Comparison of ENCODE assay signal across 16 cellular contexts in the genomic region with DNA sequence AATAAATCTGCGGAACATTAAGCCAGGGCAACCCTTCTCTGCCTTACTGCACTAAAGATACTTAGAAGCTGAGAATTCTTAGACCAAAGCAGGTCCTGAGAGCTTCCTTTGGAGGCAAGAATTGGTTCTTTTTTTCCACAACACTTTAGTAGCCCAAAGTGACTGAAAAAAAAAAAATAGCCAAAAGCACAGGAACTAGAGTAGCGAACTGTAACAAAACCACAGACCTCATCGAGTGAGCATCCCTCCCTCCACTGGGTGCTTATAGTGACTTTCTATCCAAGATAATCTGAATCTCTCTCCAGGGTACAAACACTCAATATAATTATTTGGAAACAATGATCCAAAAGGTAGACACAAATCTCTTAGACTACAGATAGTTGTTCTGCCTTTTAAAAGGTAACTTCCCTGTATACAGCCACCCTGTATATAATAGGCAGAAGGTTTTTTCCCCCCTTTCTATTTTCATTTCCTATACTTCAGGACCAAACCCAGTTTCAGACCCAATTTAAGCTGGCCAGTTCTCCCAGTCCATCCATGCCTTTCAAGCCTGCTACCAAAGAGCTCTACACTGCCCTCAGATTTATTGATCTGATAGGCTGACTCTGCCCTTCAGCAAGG.
"Had no signal": no experiment of that assay in that cellular context is flagged by ENCODE, and none has a peak within 500 bp of the region (broad histone marks: within the 10 kb centered on the region; RNA-seq: fewer than 3 reads in every experiment).

No MANE protein-coding gene starts in this region.

- H3K4me3 Mint-ChIP-seq: activated CD4-positive, alpha-beta T cell treated with anti-CD3 and anti-CD28 coated beads, Interleukin-2, amount 10 ng/mL, durations not matched to agents 24 days and 14 days; activated naive CD4-positive, alpha-beta T cell treated with anti-CD3 and anti-CD28 coated beads for 36 hours; neural crest cell; T-helper 1 cell treated with Interleukin-12 subunit alpha and Interleukin-12 subunit beta and Interleukin-4 antibody, amounts not matched to agents 30 μg/mL and 1 μg/mL, for 36 hours had no signal

- H3K36me3 ChIP-seq: adrenal gland, pancreas, sigmoid colon, uterus had no signal

- H3K27ac ChIP-seq: adrenal gland, pancreas, sigmoid colon, tibial artery, uterus had no signal

- H3K9me3 ChIP-seq: adrenal gland, pancreas, sigmoid colon, spleen, tibial artery, uterus had no signal

- H3K27me3 Mint-ChIP-seq: activated CD4-positive, alpha-beta T cell treated with anti-CD3 and anti-CD28 coated beads, Interleukin-2, amount 10 ng/mL, durations not matched to agents 24 days and 14 days had no signal

- H3K4me1 ChIP-seq: adrenal gland, pancreas, uterus had no signal

- H3K27ac Mint-ChIP-seq: activated CD4-positive, alpha-beta T cell treated with anti-CD3 and anti-CD28 coated beads, Interleukin-2, amount 10 ng/mL, durations not matched to agents 24 days and 14 days; activated naive CD4-positive, alpha-beta T cell treated with anti-CD3 and anti-CD28 coated beads for 36 hours; T-helper 1 cell treated with Interleukin-12 subunit alpha and Interleukin-12 subunit beta and Interleukin-4 antibody, amounts not matched to agents 30 μg/mL and 1 μg/mL, for 36 hours had no signal

- H3K9me3 Mint-ChIP-seq: activated CD4-positive, alpha-beta T cell treated with anti-CD3 and anti-CD28 coated beads, Interleukin-2, amount 10 ng/mL, durations not matched to agents 24 days and 14 days; activated naive CD4-positive, alpha-beta T cell treated with anti-CD3 and anti-CD28 coated beads for 36 hours; neural crest cell; T-helper 1 cell treated with Interleukin-12 subunit alpha and Interleukin-12 subunit beta and Interleukin-4 antibody, amounts not matched to agents 30 μg/mL and 1 μg/mL, for 36 hours had no signal

- H3K4me3 ChIP-seq: adrenal gland, pancreas, sigmoid colon, spleen, tibial artery, uterus had no signal

- H3K27me3 ChIP-seq: adrenal gland, pancreas, sigmoid colon, spleen, tibial artery, uterus had no signal

- DNase-seq: activated CD4-positive, alpha-beta T cell treated with anti-CD3 and anti-CD28 coated beads, Interleukin-2, amount 10 ng/mL, durations not matched to agents 24 days and 14 days; activated CD4-positive, CD25-positive, alpha-beta regulatory T cell; activated naive CD4-positive, alpha-beta T cell treated with anti-CD3 and anti-CD28 coated beads for 36 hours; adrenal gland; dermis blood vessel endothelial cell; head of caudate nucleus; kidney glomerular epithelial cell; left ventricle myocardium superior; mesenchymal stem cell; pancreas; sigmoid colon; spleen; tibial artery; uterus had no signal

- ATAC-seq: left ventricle myocardium superior, pancreas had no signal
